13 cellular contexts compared by ENCODE assay signal in genomic region chr5:90518666-90519065, GRCh38. TPM values are rescaled to one million over a fixed set of nuclear protein-coding genes. Genes with fewer than 3 reads are reported as not detected.
DNase-seq lines count a peak whose midpoint lies in the region; ATAC-seq and TF ChIP-seq lines count a peak whose summit lies in the region.
"Had no signal": no experiment of that assay in that cellular context is flagged by ENCODE, and none has a peak within 500 bp of the region (broad histone marks: within the 10 kb centered on the region; RNA-seq: fewer than 3 reads in every experiment).

No MANE protein-coding gene starts in this region.

- H3K36me3 ChIP-seq in WERI-Rb-1 (peaks cover 10% of the 10 kb centered on the region), vagina (peaks cover 0 to 7% of the 10 kb centered on the region in 2 donors)
- H3K36me3 ChIP-seq: ovary, thoracic aorta had no signal

- ATAC-seq in HG03442 (IDR thresholded peaks at IDR 0.05; ENCODE audit: unreplicated experiment) (peak; percentile 57), esophagus mucosa (peak; percentile 41)
- ATAC-seq: left cardiac atrium had no signal

- H3K27ac ChIP-seq in WERI-Rb-1: no peak overlapping the region
- no peak overlapping the region for H3K27ac ChIP-seq in vagina
- H3K27ac ChIP-seq: ovary, thoracic aorta had no signal

- H3K27me3 ChIP-seq in WERI-Rb-1 (ENCODE audit: insufficient read depth, low read depth, severe bottlenecking) (no peaks in the 10 kb centered on the region), vagina (no peaks in the 10 kb centered on the region)
- H3K27me3 ChIP-seq: ovary had no signal

- in situ Hi-C loops in GM13977 (cut with MboI; ENCODE audit: low pct_unique_long_range_greater_than_20kb, low sequenced_read_pairs, unreplicated experiment): no loop called here

- intact Hi-C loops in vagina (cut with DNase I): no loop called here

- DNase-seq in COR-L47 (lab: John Stamatoyannopoulos, UW) (peak; percentile 84), NCI-H748 treated with DMSO at 0.1 percent for 48 hours (lab: John Stamatoyannopoulos, UW) (peak; percentile 99), GM13977 (ENCODE audit: low spot score) (no peak), WERI-Rb-1 (no peak), vagina (ENCODE audit: extremely low spot score in 2 of 2) (no peak)
- no peak for DNase-seq in stimulated activated CD4-positive, alpha-beta T cell treated with anti-CD3 and anti-CD28 coated beads, Interleukin-1b, Interleukin-23, amount 100 ng/mL, for 48 hours
- DNase-seq: left cardiac atrium, NCI-H524, ovary, T-helper 9 cell had no signal

- H3K4me1 ChIP-seq in vagina: no peaks in the 10 kb centered on the region

- H3K9me3 ChIP-seq in WERI-Rb-1 (ENCODE audit: severe bottlenecking): no peaks in the 10 kb centered on the region
- no peaks in the 10 kb centered on the region for H3K9me3 ChIP-seq in vagina
- H3K9me3 ChIP-seq: ovary, thoracic aorta had no signal

- TF ChIP-seq POLR2A in vagina (IDR thresholded peaks at IDR 0.05): no peak

- H3K4me3 ChIP-seq in WERI-Rb-1 (ENCODE audit: low read depth, low read length) (no peak overlapping the region), vagina (no peak overlapping the region)
- H3K4me3 ChIP-seq: ovary, thoracic aorta had no signal

- TF ChIP-seq CTCF in GM13977 (IDR thresholded peaks at IDR 0.05; ENCODE audit: extremely low read depth, insufficient read depth, missing control alignments) (no peak), WERI-Rb-1 (IDR thresholded peaks at IDR 0.05; ENCODE audit: low read depth, low read length) (no peak), vagina (IDR thresholded peaks at IDR 0.05) (no peak)

RNA-seq across cellular contexts. Expression of gene LYSMD3, which starts 10.7 kb away (rescaled TPM):
- total RNA-seq in esophagus mucosa: 7.3 TPM
- total RNA-seq in vagina: 15.5 TPM

RNA-seq across cellular contexts. Expression of gene ADGRV1, which starts 39.9 kb away (rescaled TPM):
- 3.7 TPM for total RNA-seq in esophagus mucosa
- 10.6 TPM for total RNA-seq in vagina

RNA-seq across cellular contexts. Expression of gene POLR3G, which starts 44.0 kb away (rescaled TPM):
- 7.7 TPM for total RNA-seq in esophagus mucosa
- 5.4 TPM for total RNA-seq in vagina

RNA-seq across cellular contexts. Expression of gene MBLAC2, which starts 44.1 kb away (rescaled TPM):
- total RNA-seq in esophagus mucosa (4.0 TPM), vagina (8.8 TPM)

Comparison
In these comparisons a context has a peak if more than half of its experiments do, and no peak if none do; other contexts are left out.
1. DNase-seq: peak in COR-L47 (single experiment) and NCI-H748 treated with DMSO at 0.1 percent for 48 hours (single experiment); none in GM13977 (single experiment), stimulated activated CD4-positive, alpha-beta T cell treated with anti-CD3 and anti-CD28 coated beads, Interleukin-1b, Interleukin-23, amount 100 ng/mL, for 48 hours (single experiment), WERI-Rb-1 (single experiment) and vagina (0 of 2).